2 cellular contexts compared by ENCODE assay signal in genomic region chr6:20223119-20223518, GRCh38.
TF ChIP-seq lines count a peak whose summit lies in the region.

No MANE protein-coding gene starts in this region.

TF ChIP-seq in GM23338, 12 proteins besides CTCF, POLR2A, EP300 and RAD21 (continued from another document):
- TF ChIP-seq, protein P1, sequence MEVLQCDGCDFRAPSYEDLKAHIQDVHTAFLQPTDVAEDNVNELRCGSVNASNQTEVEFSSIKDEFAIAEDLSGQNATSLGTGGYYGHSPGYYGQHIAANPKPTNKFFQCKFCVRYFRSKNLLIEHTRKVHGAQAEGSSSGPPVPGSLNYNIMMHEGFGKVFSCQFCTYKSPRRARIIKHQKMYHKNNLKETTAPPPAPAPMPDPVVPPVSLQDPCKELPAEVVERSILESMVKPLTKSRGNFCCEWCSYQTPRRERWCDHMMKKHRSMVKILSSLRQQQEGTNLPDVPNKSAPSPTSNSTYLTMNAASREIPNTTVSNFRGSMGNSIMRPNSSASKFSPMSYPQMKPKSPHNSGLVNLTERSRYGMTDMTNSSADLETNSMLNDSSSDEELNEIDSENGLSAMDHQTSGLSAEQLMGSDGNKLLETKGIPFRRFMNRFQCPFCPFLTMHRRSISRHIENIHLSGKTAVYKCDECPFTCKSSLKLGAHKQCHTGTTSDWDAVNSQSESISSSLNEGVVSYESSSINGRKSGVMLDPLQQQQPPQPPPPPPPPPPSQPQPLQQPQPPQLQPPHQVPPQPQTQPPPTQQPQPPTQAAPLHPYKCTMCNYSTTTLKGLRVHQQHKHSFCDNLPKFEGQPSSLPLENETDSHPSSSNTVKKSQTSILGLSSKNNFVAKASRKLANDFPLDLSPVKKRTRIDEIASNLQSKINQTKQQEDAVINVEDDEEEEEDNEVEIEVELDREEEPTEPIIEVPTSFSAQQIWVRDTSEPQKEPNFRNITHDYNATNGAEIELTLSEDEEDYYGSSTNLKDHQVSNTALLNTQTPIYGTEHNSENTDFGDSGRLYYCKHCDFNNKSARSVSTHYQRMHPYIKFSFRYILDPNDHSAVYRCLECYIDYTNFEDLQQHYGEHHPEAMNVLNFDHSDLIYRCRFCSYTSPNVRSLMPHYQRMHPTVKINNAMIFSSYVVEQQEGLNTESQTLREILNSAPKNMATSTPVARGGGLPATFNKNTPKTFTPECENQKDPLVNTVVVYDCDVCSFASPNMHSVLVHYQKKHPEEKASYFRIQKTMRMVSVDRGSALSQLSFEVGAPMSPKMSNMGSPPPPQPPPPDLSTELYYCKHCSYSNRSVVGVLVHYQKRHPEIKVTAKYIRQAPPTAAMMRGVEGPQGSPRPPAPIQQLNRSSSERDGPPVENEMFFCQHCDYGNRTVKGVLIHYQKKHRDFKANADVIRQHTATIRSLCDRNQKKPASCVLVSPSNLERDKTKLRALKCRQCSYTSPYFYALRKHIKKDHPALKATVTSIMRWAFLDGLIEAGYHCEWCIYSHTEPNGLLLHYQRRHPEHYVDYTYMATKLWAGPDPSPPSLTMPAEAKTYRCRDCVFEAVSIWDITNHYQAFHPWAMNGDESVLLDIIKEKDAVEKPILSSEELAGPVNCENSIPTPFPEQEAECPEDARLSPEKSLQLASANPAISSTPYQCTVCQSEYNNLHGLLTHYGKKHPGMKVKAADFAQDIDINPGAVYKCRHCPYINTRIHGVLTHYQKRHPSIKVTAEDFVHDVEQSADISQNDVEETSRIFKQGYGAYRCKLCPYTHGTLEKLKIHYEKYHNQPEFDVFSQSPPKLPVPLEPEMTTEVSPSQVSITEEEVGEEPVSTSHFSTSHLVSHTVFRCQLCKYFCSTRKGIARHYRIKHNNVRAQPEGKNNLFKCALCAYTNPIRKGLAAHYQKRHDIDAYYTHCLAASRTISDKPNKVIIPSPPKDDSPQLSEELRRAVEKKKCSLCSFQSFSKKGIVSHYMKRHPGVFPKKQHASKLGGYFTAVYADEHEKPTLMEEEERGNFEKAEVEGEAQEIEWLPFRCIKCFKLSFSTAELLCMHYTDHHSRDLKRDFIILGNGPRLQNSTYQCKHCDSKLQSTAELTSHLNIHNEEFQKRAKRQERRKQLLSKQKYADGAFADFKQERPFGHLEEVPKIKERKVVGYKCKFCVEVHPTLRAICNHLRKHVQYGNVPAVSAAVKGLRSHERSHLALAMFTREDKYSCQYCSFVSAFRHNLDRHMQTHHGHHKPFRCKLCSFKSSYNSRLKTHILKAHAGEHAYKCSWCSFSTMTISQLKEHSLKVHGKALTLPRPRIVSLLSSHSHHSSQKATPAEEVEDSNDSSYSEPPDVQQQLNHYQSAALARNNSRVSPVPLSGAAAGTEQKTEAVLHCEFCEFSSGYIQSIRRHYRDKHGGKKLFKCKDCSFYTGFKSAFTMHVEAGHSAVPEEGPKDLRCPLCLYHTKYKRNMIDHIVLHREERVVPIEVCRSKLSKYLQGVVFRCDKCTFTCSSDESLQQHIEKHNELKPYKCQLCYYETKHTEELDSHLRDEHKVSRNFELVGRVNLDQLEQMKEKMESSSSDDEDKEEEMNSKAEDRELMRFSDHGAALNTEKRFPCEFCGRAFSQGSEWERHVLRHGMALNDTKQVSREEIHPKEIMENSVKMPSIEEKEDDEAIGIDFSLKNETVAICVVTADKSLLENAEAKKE (CRISPR knock-in tag; IDR thresholded peaks at IDR 0.05) = no peak
- TF ChIP-seq CREB1 (CRISPR knock-in tag; IDR thresholded peaks at IDR 0.05; ENCODE audit: low read depth) (no peak), STAT1 (IDR thresholded peaks at IDR 0.05; ENCODE audit: unreplicated experiment) (no peak), REST (IDR thresholded peaks at IDR 0.05; ENCODE audit: unreplicated experiment) (no peak), EZH2phosphoT487 (IDR thresholded peaks at IDR 0.05; ENCODE audit: unreplicated experiment) (no peak), ZNF331 (CRISPR knock-in tag; IDR thresholded peaks at IDR 0.05; ENCODE audit: low read depth) (no peak)
- TF ChIP-seq, protein P2, sequence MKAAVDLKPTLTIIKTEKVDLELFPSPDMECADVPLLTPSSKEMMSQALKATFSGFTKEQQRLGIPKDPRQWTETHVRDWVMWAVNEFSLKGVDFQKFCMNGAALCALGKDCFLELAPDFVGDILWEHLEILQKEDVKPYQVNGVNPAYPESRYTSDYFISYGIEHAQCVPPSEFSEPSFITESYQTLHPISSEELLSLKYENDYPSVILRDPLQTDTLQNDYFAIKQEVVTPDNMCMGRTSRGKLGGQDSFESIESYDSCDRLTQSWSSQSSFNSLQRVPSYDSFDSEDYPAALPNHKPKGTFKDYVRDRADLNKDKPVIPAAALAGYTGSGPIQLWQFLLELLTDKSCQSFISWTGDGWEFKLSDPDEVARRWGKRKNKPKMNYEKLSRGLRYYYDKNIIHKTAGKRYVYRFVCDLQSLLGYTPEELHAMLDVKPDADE (IDR thresholded peaks at IDR 0.05) = no peak

TF ChIP-seq in WTC11, 78 proteins besides CTCF, POLR2A, EP300 and RAD21 (continued from another document):
- TF ChIP-seq CDX4 (CRISPR knock-in tag; IDR thresholded peaks at IDR 0.05; ENCODE audit: borderline replicate concordance) (no peak), ZNF232 (CRISPR knock-in tag; IDR thresholded peaks at IDR 0.05) (no peak), ZBTB21 (CRISPR knock-in tag; IDR thresholded peaks at IDR 0.05; ENCODE audit: borderline replicate concordance) (no peak), IRF2 (CRISPR knock-in tag; IDR thresholded peaks at IDR 0.05; ENCODE audit: borderline replicate concordance, low read depth) (no peak), NFATC4 (CRISPR knock-in tag; IDR thresholded peaks at IDR 0.05) (no peak)
- TF ChIP-seq, protein P3, sequence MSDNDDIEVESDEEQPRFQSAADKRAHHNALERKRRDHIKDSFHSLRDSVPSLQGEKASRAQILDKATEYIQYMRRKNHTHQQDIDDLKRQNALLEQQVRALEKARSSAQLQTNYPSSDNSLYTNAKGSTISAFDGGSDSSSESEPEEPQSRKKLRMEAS (CRISPR knock-in tag; IDR thresholded peaks at IDR 0.05) = no peak
- TF ChIP-seq, protein P4, sequence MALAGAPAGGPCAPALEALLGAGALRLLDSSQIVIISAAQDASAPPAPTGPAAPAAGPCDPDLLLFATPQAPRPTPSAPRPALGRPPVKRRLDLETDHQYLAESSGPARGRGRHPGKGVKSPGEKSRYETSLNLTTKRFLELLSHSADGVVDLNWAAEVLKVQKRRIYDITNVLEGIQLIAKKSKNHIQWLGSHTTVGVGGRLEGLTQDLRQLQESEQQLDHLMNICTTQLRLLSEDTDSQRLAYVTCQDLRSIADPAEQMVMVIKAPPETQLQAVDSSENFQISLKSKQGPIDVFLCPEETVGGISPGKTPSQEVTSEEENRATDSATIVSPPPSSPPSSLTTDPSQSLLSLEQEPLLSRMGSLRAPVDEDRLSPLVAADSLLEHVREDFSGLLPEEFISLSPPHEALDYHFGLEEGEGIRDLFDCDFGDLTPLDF (CRISPR knock-in tag; IDR thresholded peaks at IDR 0.05) = no peak
TF ChIP-seq in WTC11: peak in this region for 0.
